26 cellular contexts compared by ENCODE assay signal in the genomic region with DNA sequence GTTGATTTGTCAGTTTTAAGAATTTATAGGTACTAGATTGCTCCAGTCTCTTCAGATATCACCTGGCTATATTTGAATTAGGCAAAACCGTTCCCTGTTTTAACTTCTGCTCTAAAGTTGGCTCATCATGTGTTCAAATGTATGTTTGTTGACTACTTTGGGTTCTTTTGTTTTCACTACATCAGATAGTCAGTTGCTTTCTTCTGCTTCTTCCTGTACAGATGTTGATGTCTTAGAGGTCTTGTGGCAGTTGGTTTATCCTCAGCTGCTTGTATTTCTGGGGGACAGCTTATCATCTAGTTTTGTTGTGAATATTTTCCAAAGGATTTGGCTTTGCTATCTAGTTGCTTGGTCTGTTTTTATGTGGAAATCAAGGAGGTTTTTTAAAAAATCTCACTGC. TPM values are rescaled to one million over a fixed set of nuclear protein-coding genes. Genes with fewer than 3 reads are reported as not detected.
A peak's percentile ranks its signal among the peaks of the same experiment; 100 is the strongest.
DNase-seq lines count a peak whose midpoint lies in the region; ATAC-seq, FAIRE-seq and TF ChIP-seq lines count a peak whose summit lies in the region.
"Had no signal": no experiment of that assay in that cellular context is flagged by ENCODE, and none has a peak within 500 bp of the region (broad histone marks: within the 10 kb centered on the region; RNA-seq: fewer than 3 reads in every experiment).

No MANE protein-coding gene starts in this region.

- H3K9ac ChIP-seq in DND-41 (ENCODE audit: low read depth, low read length) = peak overlapping the region; percentile 44

- ATAC-seq in DND-41 (ENCODE audit: insufficient read depth, low read depth) = peak; percentile 75
- no peak for ATAC-seq in activated naive CD8-positive, alpha-beta T cell treated with anti-CD3 and anti-CD28 coated beads, Interleukin-2, amount 50 U/mL, for 24 hours
- ATAC-seq in GM21367 (IDR thresholded peaks at IDR 0.05; ENCODE audit: unreplicated experiment) = no peak
- ATAC-seq: HepG2, Panc1 had no signal

- no peaks in the 10 kb centered on the region for H3K27me3 ChIP-seq in DND-41 (ENCODE audit: insufficient read depth, low read length, poor library complexity)

- H3K4me2 ChIP-seq in DND-41 (ENCODE audit: insufficient read depth, low read length) = peak overlapping the region; percentile 33; the same call in 1 of the 2 replicates
- peak overlapping the region; percentile 60 for H3K4me2 ChIP-seq in OCI-LY7 (ENCODE audit: low read length)

- H4K20me1 ChIP-seq in DND-41 (ENCODE audit: insufficient read depth, low read length) (no peaks in the 10 kb centered on the region), OCI-LY7 (ENCODE audit: insufficient read depth, low read length) (no peaks in the 10 kb centered on the region)

- H3K79me2 ChIP-seq in DND-41 (ENCODE audit: insufficient read depth, low read length) = peaks cover 27% of the 10 kb centered on the region; the same call in 1 of the 2 replicates
- peaks cover 5% of the 10 kb centered on the region; the same call in 1 of the 2 replicates for H3K79me2 ChIP-seq in OCI-LY7 (ENCODE audit: insufficient read depth, low read depth, low read length)

- H2AFZ ChIP-seq in DND-41 (ENCODE audit: low read depth, low read length) = no peak overlapping the region
- H2AFZ ChIP-seq in OCI-LY7 (ENCODE audit: low read length) = peak overlapping the region; percentile 41; the same call in 1 of the 2 replicates

- POLR2A ChIA-PET in OCI-LY7 (lab: Charles Lee) = interaction anchor here (0.7 to 1.2 kb wide), 3 partner anchors 11 to 217 kb away, joined by 3 to 4 read pairs (median 3); no protein-coding TSS in a partner anchor

- H3K9me3 Mint-ChIP-seq in chondrocyte (ENCODE audit: low read depth) = no peaks in the 10 kb centered on the region
- H3K9me3 Mint-ChIP-seq in activated naive CD8-positive, alpha-beta T cell treated with anti-CD3 and anti-CD28 coated beads, Interleukin-2, amount 50 U/mL, for 24 hours = no peaks in the 10 kb centered on the region
- H3K9me3 Mint-ChIP-seq: CD14-positive monocyte, HFFc6 had no signal

- peak overlapping the region; percentile 87 for H3K27ac ChIP-seq in DND-41 (ENCODE audit: low read length)
- peak overlapping the region; percentile 51 for H3K27ac ChIP-seq in KOPT-K1 (ENCODE audit: low read depth, low read length, poor library complexity, severe bottlenecking)
- peak overlapping the region; percentile 91 for H3K27ac ChIP-seq in OCI-LY7 (ENCODE audit: low read depth, low read length, poor library complexity, severe bottlenecking)
- H3K27ac ChIP-seq: SK-N-MC had no signal

- H3K9me3 ChIP-seq in DND-41 (ENCODE audit: insufficient read depth, low read length, severe bottlenecking) (no peaks in the 10 kb centered on the region), KOPT-K1 (ENCODE audit: insufficient read depth, low read length, poor library complexity, severe bottlenecking) (no peaks in the 10 kb centered on the region), OCI-LY7 (ENCODE audit: low read length) (no peaks in the 10 kb centered on the region)
- H3K9me3 ChIP-seq: HAP-1 had no signal

- no peak overlapping the region for H3K4me3 ChIP-seq in DND-41 (ENCODE audit: low read depth in 1 of 2, low read length in 2 of 2)
- H3K4me3 ChIP-seq in OCI-LY7 (ENCODE audit: low read depth, low read length, poor library complexity, severe bottlenecking) = peak overlapping the region; percentile 42
- H3K4me3 ChIP-seq: HAP-1, SK-N-MC had no signal

- peaks cover 14% of the 10 kb centered on the region for H3K4me1 Mint-ChIP-seq in chondrocyte (ENCODE audit: low read depth)
- H3K4me1 Mint-ChIP-seq in activated naive CD8-positive, alpha-beta T cell treated with anti-CD3 and anti-CD28 coated beads, Interleukin-2, amount 50 U/mL, for 24 hours = peaks cover 19% of the 10 kb centered on the region

- H3K4me3 Mint-ChIP-seq in chondrocyte (ENCODE audit: unreplicated experiment) = no peak overlapping the region
- H3K4me3 Mint-ChIP-seq in activated naive CD8-positive, alpha-beta T cell treated with anti-CD3 and anti-CD28 coated beads, Interleukin-2, amount 50 U/mL, for 24 hours = no peak overlapping the region
- H3K4me3 Mint-ChIP-seq: B cell, CD14-positive monocyte, HFFc6 had no signal

- no peak for TF ChIP-seq CTCF in DND-41 (IDR thresholded peaks at IDR 0.05; ENCODE audit: borderline replicate concordance, extremely low read depth, low read length, poor library complexity, severe bottlenecking)
- TF ChIP-seq CTCF in OCI-LY7 (conservative IDR thresholded peaks at IDR 0.05; ENCODE audit: low read length) = no peak
- no peak for TF ChIP-seq CTCF in chondrocyte (IDR thresholded peaks at IDR 0.05)

- H3K27ac Mint-ChIP-seq in chondrocyte (ENCODE audit: unreplicated experiment) = no peak overlapping the region
- no peak overlapping the region for H3K27ac Mint-ChIP-seq in activated naive CD8-positive, alpha-beta T cell treated with anti-CD3 and anti-CD28 coated beads, Interleukin-2, amount 50 U/mL, for 24 hours
- H3K27ac Mint-ChIP-seq: B cell, CD14-positive monocyte, HFFc6 had no signal

- H3K36me3 Mint-ChIP-seq in chondrocyte (ENCODE audit: low read depth) = no peaks in the 10 kb centered on the region
- H3K36me3 Mint-ChIP-seq in activated naive CD8-positive, alpha-beta T cell treated with anti-CD3 and anti-CD28 coated beads, Interleukin-2, amount 50 U/mL, for 24 hours (ENCODE audit: low read depth) = peaks cover 4% of the 10 kb centered on the region
- H3K36me3 Mint-ChIP-seq: CD14-positive monocyte had no signal

- FAIRE-seq in islet of Langerhans (lab: Jason Lieb, UNC) = peak; percentile 13
- FAIRE-seq: GM18507, HepG2 had no signal

- intact Hi-C loops in OCI-LY7 (cut with micrococcal nuclease; ENCODE audit: unreplicated experiment) = no loop called here

- CTCF ChIA-PET in OCI-LY7 (lab: Charles Lee; ENCODE audit: unreplicated experiment) = no interaction called here

- DNase-seq in DND-41 = peak; percentile 12
- peak; percentile 81 for DNase-seq in OCI-LY7 (ENCODE audit: low spot score)
- DNase-seq in chondrocyte (ENCODE audit: low spot score) = no peak
- no peak for DNase-seq in activated naive CD8-positive, alpha-beta T cell treated with anti-CD3 and anti-CD28 coated beads, Interleukin-2, amount 50 U/mL, for 24 hours
- DNase-seq: Calu3, DMS79 treated with DMSO at 0.1 percent for 48 hours, GOT3, HFFc6, KBM-7, NCI-H1105, NCI-H1436 treated with DMSO at 0.1 percent for 48 hours, NCI-H187 treated with DMSO at 0.1 percent for 48 hours, NCI-H2171 treated with DMSO at 0.1 percent for 48 hours, NCI-H524, NCI-H748 treated with DMSO at 0.1 percent for 48 hours, SIG-M5 had no signal

- BruUV-seq in OCI-LY7 (replicated peaks; lab: Mats Ljungman, UMichigan) = no TSS peak

- no peaks in the 10 kb centered on the region for H3K36me3 ChIP-seq in DND-41 (ENCODE audit: insufficient read depth, low read length)
- H3K36me3 ChIP-seq in KOPT-K1 (ENCODE audit: insufficient read depth, low read length) = no peaks in the 10 kb centered on the region
- peaks cover 8% of the 10 kb centered on the region; the same call in 1 of the 2 replicates for H3K36me3 ChIP-seq in OCI-LY7 (ENCODE audit: insufficient read depth, low read length)
- H3K36me3 ChIP-seq: HAP-1 had no signal

- H3K9me2 ChIP-seq in OCI-LY7 (ENCODE audit: insufficient read depth, low read length) = no peaks in the 10 kb centered on the region

- peaks cover 70% of the 10 kb centered on the region for H3K4me1 ChIP-seq in DND-41 (ENCODE audit: insufficient read depth, low read length)
- H3K4me1 ChIP-seq in OCI-LY7 (ENCODE audit: insufficient read depth, low read length, poor library complexity, severe bottlenecking) = peaks cover 65% of the 10 kb centered on the region

- no peaks in the 10 kb centered on the region for H3K27me3 Mint-ChIP-seq in chondrocyte (ENCODE audit: low read depth)
- no peaks in the 10 kb centered on the region for H3K27me3 Mint-ChIP-seq in activated naive CD8-positive, alpha-beta T cell treated with anti-CD3 and anti-CD28 coated beads, Interleukin-2, amount 50 U/mL, for 24 hours
- H3K27me3 Mint-ChIP-seq: B cell had no signal

RNA-seq across cellular contexts. Expression of a gene that starts 28.0 kb away (rescaled TPM):
- total RNA-seq in OCI-LY7 (2014; rRNA removed; shearing (Covaris generic)) = 9.8 and 11.0 TPM in 2 replicates
- total RNA-seq in OCI-LY7 (2022) (10.1 and 13.5 TPM in 2 replicates), chondrocyte (12.4 to 19.7 TPM (median 14.4 TPM) in 3 replicates)

Comparison
In these comparisons a context has a peak if more than half of its experiments do, and no peak if none do; other contexts are left out.
1. DNase-seq: peak in DND-41 (single experiment) and OCI-LY7 (single experiment); none in chondrocyte (single experiment) and activated naive CD8-positive, alpha-beta T cell treated with anti-CD3 and anti-CD28 coated beads, Interleukin-2, amount 50 U/mL, for 24 hours (single experiment).
2. Peak in every context shown above with its lines, with median percentiles within 50 percentile points of each other: H3K27ac ChIP-seq.